8 cellular contexts compared by ENCODE assay signal in genomic region chr7:148884299-148885022, GRCh38. TPM values are rescaled to one million over a fixed set of nuclear protein-coding genes. Genes with fewer than 3 reads are reported as not detected.
DNase-seq lines count a peak whose midpoint lies in the region; ATAC-seq and TF ChIP-seq lines count a peak whose summit lies in the region.

No MANE protein-coding gene starts in this region.

- H3K4me1 ChIP-seq in mammary epithelial cell (ENCODE audit: insufficient read depth, low read length), result peaks cover 8% of the 10 kb centered on the region

- H3K27ac ChIP-seq in AG04450 (ENCODE audit: low read depth, low read length), result peak overlapping the region; percentile 52
- peak overlapping the region; percentile 83 for H3K27ac ChIP-seq in mammary epithelial cell (ENCODE audit: insufficient read depth, low read depth, low read length)

- no peaks in the 10 kb centered on the region for H3K36me3 ChIP-seq in mammary epithelial cell (ENCODE audit: insufficient read depth, low read length)

- ATAC-seq in GM18870 (IDR thresholded peaks at IDR 0.05; ENCODE audit: unreplicated experiment) (peak; percentile 75), HG03103 (IDR thresholded peaks at IDR 0.05; ENCODE audit: low read depth, unreplicated experiment) (peak; percentile 85)

- peak overlapping the region; percentile 86 for H3K4me2 ChIP-seq in mammary epithelial cell (ENCODE audit: insufficient read depth, low read depth, low read length)

- intact Hi-C loops in mammary epithelial cell (cut with micrococcal nuclease), result loop anchor here (1.0 to 5.0 kb wide), 4 partner anchors 16 to 98 kb away; no protein-coding TSS in a partner anchor

- TSS peak; percentile 52 for BruUV-seq in mammary epithelial cell (replicated peaks; lab: Mats Ljungman, UMichigan)

- in situ Hi-C loops in mammary epithelial cell (cut with MboI; ENCODE audit: low sequenced_read_pairs in 2 of 2), result loop anchor here in 1 of 2 donors (10.0 kb wide), 1 partner anchor 60 kb away; no protein-coding TSS in a partner anchor

- H3K27me3 ChIP-seq in AG04450 (ENCODE audit: control insufficient read depth, insufficient read depth, low read length) (no peaks in the 10 kb centered on the region), mammary epithelial cell (ENCODE audit: insufficient read depth, low read length) (no peaks in the 10 kb centered on the region)

- DNase-seq in AG04450 (ENCODE audit: low read depth, low spot score) (peak; percentile 69), NCI-H2171 (lab: John Stamatoyannopoulos, UW) (peak; percentile 92), mammary epithelial cell (peak; percentile 90), inferior parietal cortex (ENCODE audit: extremely low spot score) (peak; percentile 91), smooth muscle cell of the brain vasculature (ENCODE audit: low read depth, low spot score) (peak; percentile 77)

- no peaks in the 10 kb centered on the region for H4K20me1 ChIP-seq in mammary epithelial cell (ENCODE audit: insufficient read depth, low read length)

- CTCF ChIA-PET in AG04450 (lab: Charles Lee) (interaction anchor here (0.6 kb wide), 1 partner anchor 300 kb away, joined by 3 read pairs; no protein-coding TSS in a partner anchor), mammary epithelial cell (lab: Charles Lee; ENCODE audit: low non-redundant PET) (interaction anchor here (0.7 kb wide), 1 partner anchor 79 kb away, joined by 3 read pairs; no protein-coding TSS in a partner anchor)

- H3K79me2 ChIP-seq in mammary epithelial cell (ENCODE audit: insufficient read depth, low read length), result peaks cover 47% of the 10 kb centered on the region

- POLR2A ChIA-PET in AG04450 (lab: Yijun Ruan, JAX), result no interaction called here

- H3K9ac ChIP-seq in mammary epithelial cell (ENCODE audit: insufficient read depth, low read length), result peak overlapping the region; percentile 76

- H2AFZ ChIP-seq in mammary epithelial cell (ENCODE audit: low read depth, low read length), result peak overlapping the region; percentile 75

- H3K4me3 ChIP-seq in AG04450 (ENCODE audit: low read depth, low read length) (peak overlapping the region; percentile 76), WI38 (ENCODE audit: low read depth, low read length) (peak overlapping the region; percentile 68), mammary epithelial cell (replicated peaks in 1 of 3; ENCODE audit: insufficient read depth in 1 of 3, low read depth in 2 of 3, low read length in 3 of 3) (peak overlapping the region; percentile 82 to 87 (median 87))

- dilution Hi-C loops in mammary epithelial cell (cut with HindIII; ENCODE audit: low sequenced_read_pairs), result no loop called here

- WGBS in mammary epithelial cell (ENCODE audit: low coverage, missing lambda C conversion rate), result no CpG with 5 or more reads among the region's 101 CpGs

- TF ChIP-seq CTCF in AG04450 (IDR thresholded peaks at IDR 0.05; ENCODE audit: low read depth, low read length), result no peak
- no peak for TF ChIP-seq CTCF in WI38 (IDR thresholded peaks at IDR 0.05; ENCODE audit: low read depth, low read length)
- no peak for TF ChIP-seq CTCF in mammary epithelial cell (conservative IDR thresholded peaks at IDR 0.05 in 1 of 2, IDR thresholded peaks at IDR 0.05 in 1 of 2; ENCODE audit: extremely low read depth in 1 of 2, insufficient read depth in 1 of 2, low read depth in 1 of 2, low read length in 2 of 2)

- H3K9me3 ChIP-seq in AG04450 (ENCODE audit: control insufficient read depth, insufficient read depth, low read length) (no peaks in the 10 kb centered on the region; the same call in 1 of the 2 replicates), mammary epithelial cell (replicated peaks; ENCODE audit: insufficient read depth, low read length) (no peaks in the 10 kb centered on the region)

RNA-seq across cellular contexts. Expression of gene EZH2, which starts 0.4 kb away (rescaled TPM):
- polyA plus RNA-seq in AG04450 (2011; rRNA removed) (13.4 and 17.0 TPM in 2 replicates), mammary epithelial cell (17.7 TPM)
- 9.5 and 12.4 TPM in 2 replicates for polyA minus RNA-seq in AG04450 (2011; rRNA and poly(A)+ RNA removed)
- total RNA-seq in mammary epithelial cell, result 10 to 100 TPM in 1 of 2 donors, 1 to 10 TPM in 1; 4.8 to 24.1 TPM
- polyA minus RNA-seq in mammary epithelial cell, result 16.7 TPM

Comparison
In these comparisons a context has a peak if more than half of its experiments do, and no peak if none do; other contexts are left out.
1. Peak in every context shown above with its lines: DNase-seq, ATAC-seq, H3K4me3 ChIP-seq and H3K27ac ChIP-seq.